1 cellular context compared by ENCODE assay signal in genomic region chr1:29096255-29096896, GRCh38.
A peak's percentile ranks its signal among the peaks of the same experiment; 100 is the strongest.
TF ChIP-seq lines count a peak whose summit lies in the region.

No MANE protein-coding gene starts in this region.

TF ChIP-seq in HEK293, 187 proteins besides CTCF, POLR2A, EP300 and RAD21 (continued from another document):
- TF ChIP-seq ZNF704 (tag by site-specific recombination; IDR thresholded peaks at IDR 0.05) (no peak), ZNF624 (tag by site-specific recombination; IDR thresholded peaks at IDR 0.05) (no peak), ZNF18 (tag by site-specific recombination; IDR thresholded peaks at IDR 0.05) (peak; percentile 57), ZNF24 (tag by site-specific recombination; IDR thresholded peaks at IDR 0.05) (no peak), ZNF639 (tag by site-specific recombination; IDR thresholded peaks at IDR 0.05) (no peak), ZNF398 (tag by site-specific recombination; IDR thresholded peaks at IDR 0.05) (peak; percentile 66)
